ENCODE assay signal across 8 cellular contexts in genomic region chr22:37176464-37177061, GRCh38. TPM values are rescaled to one million over a fixed set of nuclear protein-coding genes. Genes with fewer than 3 reads are reported as not detected.
DNase-seq lines count a peak whose midpoint lies in the region; ATAC-seq and TF ChIP-seq lines count a peak whose summit lies in the region.

No MANE protein-coding gene starts in this region.

- no peaks in the 10 kb centered on the region for H3K9me3 Mint-ChIP-seq in activated B cell treated with CpG ODN at 0.5 μM for 24 hours

- H3K4me3 Mint-ChIP-seq in activated B cell treated with CpG ODN at 0.5 μM for 24 hours: peak overlapping the region; percentile 67

- peak; percentile 84 for ATAC-seq in activated B cell treated with CpG ODN at 0.5 μM for 24 hours (ENCODE audit: low read depth)
- peak; percentile 78 to 86 for ATAC-seq in left cardiac atrium
- no peak for ATAC-seq in HG02759 (IDR thresholded peaks at IDR 0.05; ENCODE audit: unreplicated experiment)

- H3K4me1 Mint-ChIP-seq in activated B cell treated with CpG ODN at 0.5 μM for 24 hours: peaks cover 10% of the 10 kb centered on the region

- peak; percentile 52 for DNase-seq in GM10248 (ENCODE audit: extremely low spot score)
- no peak for DNase-seq in activated B cell treated with CpG ODN at 0.5 μM for 24 hours
- peak; percentile 70 for DNase-seq in left cardiac atrium
- no peak for DNase-seq in NCI-H2081 treated with DMSO at 0.1 percent for 48 hours (lab: John Stamatoyannopoulos, UW)
- no peak for DNase-seq in activated CD4-positive, alpha-beta T cell treated with anti-CD3 and anti-CD28 coated beads for 1 hour
- DNase-seq in GOT3 (lab: John Stamatoyannopoulos, UW): no peak

- H3K27me3 ChIP-seq in skeletal muscle satellite cell (ENCODE audit: control insufficient read depth, insufficient read depth, low read length): peaks cover 64% of the 10 kb centered on the region

- CTCF ChIA-PET in GM10248 (lab: Yijun Ruan, JAX) (interaction anchor here (0.6 to 8.2 kb wide), 4 partner anchors 10 to 320 kb away, joined by 3 to 51 read pairs (median 9); no protein-coding TSS in a partner anchor), activated B cell treated with CpG ODN at 0.5 μM for 24 hours (lab: Charles Lee) (interaction anchor here (1.0 kb wide), 1 partner anchor 21 kb away, joined by 3 read pairs; no protein-coding TSS in a partner anchor)

- H3K9ac ChIP-seq in skeletal muscle satellite cell (ENCODE audit: low read depth, low read length): peak overlapping the region; percentile 31

- H3K4me3 ChIP-seq in skeletal muscle satellite cell (ENCODE audit: low read length): peak overlapping the region; percentile 50

- no peaks in the 10 kb centered on the region for H3K36me3 Mint-ChIP-seq in activated B cell treated with CpG ODN at 0.5 μM for 24 hours (ENCODE audit: low read depth)

- POLR2A ChIA-PET in GM10248 (lab: Yijun Ruan, JAX): no interaction called here
- POLR2A ChIA-PET in activated B cell treated with CpG ODN at 0.5 μM for 24 hours (lab: Charles Lee): interaction anchor here (1.4 to 1.5 kb wide), 2 partner anchors 14 to 54 kb away, joined by 4 to 7 read pairs; no protein-coding TSS in a partner anchor

- H3K9me3 ChIP-seq in skeletal muscle satellite cell (replicated peaks; ENCODE audit: low read length): no peaks in the 10 kb centered on the region

- no peaks in the 10 kb centered on the region for H3K36me3 ChIP-seq in skeletal muscle satellite cell (ENCODE audit: insufficient read depth, low read length)

- peaks cover 20% of the 10 kb centered on the region for H3K4me1 ChIP-seq in skeletal muscle satellite cell (ENCODE audit: control insufficient read depth, insufficient read depth, low read length)

- intact Hi-C loops in activated B cell treated with CpG ODN at 0.5 μM for 24 hours (cut with micrococcal nuclease) (loop anchor here (1.0 kb wide), 1 partner anchor 13 kb away; no protein-coding TSS in a partner anchor), left cardiac atrium (cut with DNase I) (no loop called here)

- peak overlapping the region; percentile 74 for H3K4me2 ChIP-seq in skeletal muscle satellite cell (ENCODE audit: low read length)

- no peak for TF ChIP-seq CTCF in GM10248 (IDR thresholded peaks at IDR 0.05; ENCODE audit: control extremely low read depth, extremely low read depth, low read depth, missing control alignments)
- no peak for TF ChIP-seq CTCF in activated B cell treated with CpG ODN at 0.5 μM for 24 hours (IDR thresholded peaks at IDR 0.05)

- H3K27ac Mint-ChIP-seq in activated B cell treated with CpG ODN at 0.5 μM for 24 hours: no peak overlapping the region

- H3K27me3 Mint-ChIP-seq in activated B cell treated with CpG ODN at 0.5 μM for 24 hours: peaks cover 8% of the 10 kb centered on the region

RNA-seq across cellular contexts. Expression of gene C1QTNF6, which starts 11.5 kb away (rescaled TPM):
- total RNA-seq in activated B cell treated with CpG ODN at 0.5 μM for 24 hours: 5.2 and 8.2 TPM in 2 replicates
- total RNA-seq in left cardiac atrium: 1 to 10 TPM; 1.8 to 2.9 TPM
- total RNA-seq in skeletal muscle satellite cell (2012; rRNA removed): 1.5 and 2.2 TPM in 2 replicates

RNA-seq across cellular contexts. Expression of gene IL2RB, which starts 26.8 kb away (rescaled TPM):
- total RNA-seq in activated B cell treated with CpG ODN at 0.5 μM for 24 hours (11.0 and 12.7 TPM in 2 replicates), left cardiac atrium (1 to 10 TPM in 1 of 2 donors, under 1 TPM in 1; 0.34 to 2.0 TPM)
- not detected in 2 replicates for total RNA-seq in skeletal muscle satellite cell (2012; rRNA removed)

RNA-seq across cellular contexts. Expression of gene SSTR3, which starts 35.7 kb away (rescaled TPM):
- 1.7 and 1.8 TPM in 2 replicates for total RNA-seq in activated B cell treated with CpG ODN at 0.5 μM for 24 hours
- not detected for total RNA-seq in left cardiac atrium
- total RNA-seq in skeletal muscle satellite cell (2012; rRNA removed): under 0.01 TPM in 1 of 2 replicates, not detected in the other

Comparison
In these comparisons a context has a peak if more than half of its experiments do, and no peak if none do; other contexts are left out.
1. DNase-seq: peak in GM10248 (single experiment) and left cardiac atrium (single experiment); none in activated B cell treated with CpG ODN at 0.5 μM for 24 hours (single experiment), NCI-H2081 treated with DMSO at 0.1 percent for 48 hours (single experiment), activated CD4-positive, alpha-beta T cell treated with anti-CD3 and anti-CD28 coated beads for 1 hour (single experiment) and GOT3 (single experiment).